Comparison of ENCODE assay signal across 16 cellular contexts in genomic region chr14:36426836-36427235, GRCh38.
"Had no signal": no experiment of that assay in that cellular context is flagged by ENCODE, and none has a peak within 500 bp of the region (broad histone marks: within the 10 kb centered on the region; RNA-seq: fewer than 3 reads in every experiment).

No MANE protein-coding gene starts in this region.

- H3K36me3 ChIP-seq: adrenal gland, cardiac muscle cell, left lung, ovary, tibial artery had no signal

- H3K9me3 ChIP-seq: adrenal gland, left lung, mucosa of descending colon, ovary, tibial artery had no signal

- H3K4me1 ChIP-seq: adrenal gland, left lung, tibial artery had no signal

- H3K27ac ChIP-seq: adrenal gland, cardiac muscle cell, left lung, ovary, tibial artery had no signal

- H3K4me3 ChIP-seq: adrenal gland, cardiac muscle cell, left lung, mucosa of descending colon, ovary, tibial artery had no signal

- DNase-seq: activated CD4-positive, alpha-beta T cell treated with anti-CD3 and anti-CD28 coated beads for 4 hours; activated CD8-positive, alpha-beta T cell treated with anti-CD3 and anti-CD28 coated beads for 36 hours; activated effector memory CD4-positive, alpha-beta T cell treated with anti-CD3 and anti-CD28 coated beads, Interleukin-2, amount 50 U/mL, for 16 hours; activated T-cell treated with anti-CD3 and anti-CD28 coated beads, Interleukin-2, amount 50 U/mL, for 4 hours; adrenal gland; endodermal cell; hippocampal formation; kidney; left lung; mucosa of descending colon; naive thymus-derived CD4-positive, alpha-beta T cell; ovary; tibial artery had no signal

- H3K27me3 ChIP-seq: adrenal gland, cardiac muscle cell, left lung, ovary, tibial artery had no signal

- ATAC-seq: activated CD8-positive, alpha-beta T cell treated with anti-CD3 and anti-CD28 coated beads for 36 hours; activated T-cell treated with anti-CD3 and anti-CD28 coated beads, Interleukin-2, amount 50 U/mL, for 4 hours; left lung; mucosa of descending colon; naive thymus-derived CD4-positive, alpha-beta T cell; stimulated activated effector memory CD8-positive, alpha-beta T cell treated with anti-CD3 and anti-CD28 coated beads, Interleukin-12 subunit alpha, Interleukin-12 subunit beta, amount 100 ng/mL, for 72 hours; WTC11 had no signal
